Comparison of ENCODE assay signal across 23 cellular contexts in the genomic region with DNA sequence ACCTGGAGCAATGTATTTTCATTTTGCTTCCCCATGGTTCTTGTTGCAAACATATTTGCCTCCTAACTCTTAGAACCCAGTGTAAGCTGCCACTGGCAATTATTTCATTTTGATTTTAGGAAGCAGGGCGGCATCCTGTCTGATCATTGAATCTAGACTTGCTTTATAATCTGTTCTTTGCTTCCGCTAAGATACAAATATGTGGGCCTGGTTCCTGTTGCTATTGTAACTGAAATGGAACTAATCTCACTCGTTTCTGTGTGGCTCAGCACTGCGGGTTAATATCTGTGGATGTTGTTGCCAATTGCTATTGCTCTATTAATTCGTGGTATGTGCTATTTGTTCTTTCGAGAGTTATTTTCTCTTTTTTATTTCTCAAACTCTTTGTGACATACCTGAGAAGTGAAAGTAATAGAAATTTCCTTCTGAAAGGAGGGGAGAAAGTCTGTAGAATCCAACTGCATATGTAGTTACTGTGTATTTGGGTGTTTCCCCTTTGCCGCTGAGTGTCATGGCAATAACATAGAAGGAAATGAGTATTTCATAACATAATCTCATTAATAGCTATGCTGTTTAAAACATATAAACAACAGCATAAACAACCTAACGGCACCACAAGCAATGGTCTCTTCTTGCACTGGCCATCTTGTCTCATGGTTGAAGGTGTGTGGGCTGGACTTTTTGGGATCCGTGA.
DNase-seq lines count a peak whose midpoint lies in the region; ATAC-seq and TF ChIP-seq lines count a peak whose summit lies in the region.
"Had no signal": no experiment of that assay in that cellular context is flagged by ENCODE, and none has a peak within 500 bp of the region (broad histone marks: within the 10 kb centered on the region; RNA-seq: fewer than 3 reads in every experiment).

No MANE protein-coding gene starts in this region.

- peak overlapping the region; percentile 84 for H3K27ac Mint-ChIP-seq in dendritic cell treated with granulocyte-macrophage colony-stimulating factor and Interleukin-4, amounts not matched to agents 40 ng/mL and 50 ng/mL, for 4 days
- H3K27ac Mint-ChIP-seq in naive B cell: peak overlapping the region in 5 of 6 donors; percentile 29 to 77 (median 41)
- H3K27ac Mint-ChIP-seq: activated CD8-positive, alpha-beta T cell treated with anti-CD3 and anti-CD28 coated beads, Interleukin-2, amount 10 ng/mL, durations not matched to agents 7 days and 5 days; natural killer cell had no signal

- TF ChIP-seq POLR2A in uterus (IDR thresholded peaks at IDR 0.05): no peak

- no peaks in the 10 kb centered on the region for H3K27me3 Mint-ChIP-seq in dendritic cell treated with granulocyte-macrophage colony-stimulating factor and Interleukin-4, amounts not matched to agents 40 ng/mL and 50 ng/mL, for 4 days
- H3K27me3 Mint-ChIP-seq in naive B cell: no peaks in the 10 kb centered on the region

- in situ Hi-C loops in KBM-7 (cut with MboI; ENCODE audit: low pct_unique_long_range_greater_than_20kb, low sequenced_read_pairs): no loop called here

- intact Hi-C loops in dendritic cell treated with granulocyte-macrophage colony-stimulating factor and Interleukin-4, amounts not matched to agents 40 ng/mL and 50 ng/mL, for 4 days (cut with micrococcal nuclease): loop anchor here (5.0 kb wide), 1 partner anchor 59 kb away; no protein-coding TSS in a partner anchor
- intact Hi-C loops in uterus (cut with DNase I; ENCODE audit: low total_unique reads): no loop called here

- H3K9me3 Mint-ChIP-seq in dendritic cell treated with granulocyte-macrophage colony-stimulating factor and Interleukin-4, amounts not matched to agents 40 ng/mL and 50 ng/mL, for 4 days: no peaks in the 10 kb centered on the region
- no peaks in the 10 kb centered on the region for H3K9me3 Mint-ChIP-seq in naive B cell

- H3K36me3 ChIP-seq in BE2C: no peaks in the 10 kb centered on the region
- H3K36me3 ChIP-seq in uterus: no peaks in the 10 kb centered on the region
- H3K36me3 ChIP-seq: SJSA1, thyroid gland had no signal

- no peak for TF ChIP-seq CTCF in BE2C (IDR thresholded peaks at IDR 0.05; ENCODE audit: low read depth, low read length)
- TF ChIP-seq CTCF in uterus (IDR thresholded peaks at IDR 0.05): no peak

- H3K9me3 ChIP-seq in BE2C (no peaks in the 10 kb centered on the region), uterus (no peaks in the 10 kb centered on the region)
- H3K9me3 ChIP-seq: SJSA1, thyroid gland had no signal

- H3K27me3 ChIP-seq in BE2C (no peaks in the 10 kb centered on the region), uterus (no peaks in the 10 kb centered on the region)
- H3K27me3 ChIP-seq: thyroid gland had no signal

- peak; percentile 73 for ATAC-seq in naive B cell (ENCODE audit: low read depth in 2 of 2)
- ATAC-seq: activated CD8-positive, alpha-beta T cell treated with anti-CD3 and anti-CD28 coated beads, Interleukin-2, amount 10 ng/mL, durations not matched to agents 7 days and 5 days; natural killer cell; stimulated activated naive CD8-positive, alpha-beta T cell treated with anti-CD3 and anti-CD28 coated beads, Interleukin-15, Interleukin-2, amounts not matched to agents 100 U/mL and 50 U/mL, for 24 hours had no signal

- no peaks in the 10 kb centered on the region for H3K36me3 Mint-ChIP-seq in dendritic cell treated with granulocyte-macrophage colony-stimulating factor and Interleukin-4, amounts not matched to agents 40 ng/mL and 50 ng/mL, for 4 days (ENCODE audit: low read depth)
- no peaks in the 10 kb centered on the region for H3K36me3 Mint-ChIP-seq in naive B cell
- H3K36me3 Mint-ChIP-seq: natural killer cell had no signal

- H3K4me3 ChIP-seq in BE2C (ENCODE audit: low read depth, low read length): no peak overlapping the region
- no peak overlapping the region for H3K4me3 ChIP-seq in uterus
- H3K4me3 ChIP-seq: SJSA1, skin epidermis, thyroid gland had no signal

- peak; percentile 12 for DNase-seq in CD1c-positive myeloid dendritic cell (ENCODE audit: extremely low spot score)
- peak; percentile 14 for DNase-seq in KBM-7
- no peak for DNase-seq in naive B cell
- DNase-seq in DMS79 treated with DMSO at 0.1 percent for 48 hours (lab: John Stamatoyannopoulos, UW): no peak
- DNase-seq in EL: no peak
- DNase-seq in BE2C: no peak
- no peak for DNase-seq in uterus
- DNase-seq: activated CD4-positive, CD25-positive, alpha-beta regulatory T cell; activated CD8-positive, alpha-beta T cell treated with anti-CD3 and anti-CD28 coated beads, Interleukin-2, amount 10 ng/mL, durations not matched to agents 7 days and 5 days; activated T-cell treated with anti-CD3 and anti-CD28 coated beads, Interleukin-2, amount 50 U/mL, for 1 hour; DMS79; HCEC 1CT; mesenchymal stem cell; natural killer cell; NCI-H2171 treated with DMSO at 0.1 percent for 48 hours; NCI-H69; stimulated activated naive CD8-positive, alpha-beta T cell treated with anti-CD3 and anti-CD28 coated beads, Interleukin-15, Interleukin-2, amounts not matched to agents 100 U/mL and 50 U/mL, for 24 hours; T-helper 2 cell; thyroid gland had no signal

- peak overlapping the region; percentile 9 for H3K4me3 Mint-ChIP-seq in dendritic cell treated with granulocyte-macrophage colony-stimulating factor and Interleukin-4, amounts not matched to agents 40 ng/mL and 50 ng/mL, for 4 days
- peak overlapping the region in 6 of 8 donors; percentile 0 to 66 (median 56) for H3K4me3 Mint-ChIP-seq in naive B cell
- H3K4me3 Mint-ChIP-seq: activated CD8-positive, alpha-beta T cell treated with anti-CD3 and anti-CD28 coated beads, Interleukin-2, amount 10 ng/mL, durations not matched to agents 7 days and 5 days; natural killer cell had no signal

- peaks cover 53% of the 10 kb centered on the region for H3K4me1 Mint-ChIP-seq in dendritic cell treated with granulocyte-macrophage colony-stimulating factor and Interleukin-4, amounts not matched to agents 40 ng/mL and 50 ng/mL, for 4 days (ENCODE audit: low read depth)
- peaks cover 25 to 30% (median 28%) of the 10 kb centered on the region in 3 donors for H3K4me1 Mint-ChIP-seq in naive B cell
- H3K4me1 Mint-ChIP-seq: natural killer cell had no signal

- no peaks in the 10 kb centered on the region for H3K4me1 ChIP-seq in BE2C
- no peaks in the 10 kb centered on the region for H3K4me1 ChIP-seq in uterus
- H3K4me1 ChIP-seq: parathyroid adenoma, SJSA1, thyroid gland had no signal

- H3K27ac ChIP-seq in uterus: no peak overlapping the region
- H3K27ac ChIP-seq: parathyroid adenoma, SJSA1, thyroid gland had no signal

Comparison
In these comparisons a context has a peak if more than half of its experiments do, and no peak if none do; other contexts are left out.
1. DNase-seq: peak in CD1c-positive myeloid dendritic cell (single experiment) and KBM-7 (single experiment); none in naive B cell (single experiment), DMS79 treated with DMSO at 0.1 percent for 48 hours (single experiment), EL (single experiment), BE2C (single experiment) and uterus (0 of 2).